In genomic region chr21:43373387-43374227, GRCh38 we compare ENCODE assay signal across 1 cellular context.
TF ChIP-seq lines count a peak whose summit lies in the region.

No MANE protein-coding gene starts in this region.

TF ChIP-seq in K562, 482 proteins besides CTCF, POLR2A, EP300 and RAD21:
- TF ChIP-seq ZNF644 (tag; IDR thresholded peaks at IDR 0.05; ENCODE audit: low read depth) (no peak), TARDBP (IDR thresholded peaks at IDR 0.05) (no peak), TRIM28 (IDR thresholded peaks at IDR 0.05) (no peak), BRF2 (IDR thresholded peaks at IDR 0.05; ENCODE audit: borderline replicate concordance, insufficient read depth, insufficient read length) (no peak), ZNF764 (CRISPR knock-in tag; IDR thresholded peaks at IDR 0.05; ENCODE audit: low read depth) (no peak), NELFE (IDR thresholded peaks at IDR 0.05; ENCODE audit: insufficient read depth, insufficient read length) (no peak), ZNF780A (CRISPR knock-in tag; IDR thresholded peaks at IDR 0.05) (no peak), USF2 (CRISPR knock-in tag; IDR thresholded peaks at IDR 0.05) (no peak), ZNF280B (CRISPR knock-in tag; IDR thresholded peaks at IDR 0.05) (no peak), SLC30A9 (CRISPR knock-in tag; IDR thresholded peaks at IDR 0.05) (no peak), NR3C1 (CRISPR knock-in tag; IDR thresholded peaks at IDR 0.05) (no peak), GTF2F1 (IDR thresholded peaks at IDR 0.05; ENCODE audit: low read depth, low read length) (no peak), MXD1 (CRISPR knock-in tag; IDR thresholded peaks at IDR 0.05; ENCODE audit: borderline replicate concordance, poor library complexity, severe bottlenecking) (no peak), ZHX1 (conservative IDR thresholded peaks at IDR 0.05; ENCODE audit: low read length) (no peak)
- TF ChIP-seq, protein P1, sequence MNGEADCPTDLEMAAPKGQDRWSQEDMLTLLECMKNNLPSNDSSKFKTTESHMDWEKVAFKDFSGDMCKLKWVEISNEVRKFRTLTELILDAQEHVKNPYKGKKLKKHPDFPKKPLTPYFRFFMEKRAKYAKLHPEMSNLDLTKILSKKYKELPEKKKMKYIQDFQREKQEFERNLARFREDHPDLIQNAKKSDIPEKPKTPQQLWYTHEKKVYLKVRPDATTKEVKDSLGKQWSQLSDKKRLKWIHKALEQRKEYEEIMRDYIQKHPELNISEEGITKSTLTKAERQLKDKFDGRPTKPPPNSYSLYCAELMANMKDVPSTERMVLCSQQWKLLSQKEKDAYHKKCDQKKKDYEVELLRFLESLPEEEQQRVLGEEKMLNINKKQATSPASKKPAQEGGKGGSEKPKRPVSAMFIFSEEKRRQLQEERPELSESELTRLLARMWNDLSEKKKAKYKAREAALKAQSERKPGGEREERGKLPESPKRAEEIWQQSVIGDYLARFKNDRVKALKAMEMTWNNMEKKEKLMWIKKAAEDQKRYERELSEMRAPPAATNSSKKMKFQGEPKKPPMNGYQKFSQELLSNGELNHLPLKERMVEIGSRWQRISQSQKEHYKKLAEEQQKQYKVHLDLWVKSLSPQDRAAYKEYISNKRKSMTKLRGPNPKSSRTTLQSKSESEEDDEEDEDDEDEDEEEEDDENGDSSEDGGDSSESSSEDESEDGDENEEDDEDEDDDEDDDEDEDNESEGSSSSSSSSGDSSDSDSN (IDR thresholded peaks at IDR 0.05; ENCODE audit: borderline replicate concordance in 1 of 2, low read depth in 2 of 2, low read length in 2 of 2), result no peak
- TF ChIP-seq, protein P2, sequence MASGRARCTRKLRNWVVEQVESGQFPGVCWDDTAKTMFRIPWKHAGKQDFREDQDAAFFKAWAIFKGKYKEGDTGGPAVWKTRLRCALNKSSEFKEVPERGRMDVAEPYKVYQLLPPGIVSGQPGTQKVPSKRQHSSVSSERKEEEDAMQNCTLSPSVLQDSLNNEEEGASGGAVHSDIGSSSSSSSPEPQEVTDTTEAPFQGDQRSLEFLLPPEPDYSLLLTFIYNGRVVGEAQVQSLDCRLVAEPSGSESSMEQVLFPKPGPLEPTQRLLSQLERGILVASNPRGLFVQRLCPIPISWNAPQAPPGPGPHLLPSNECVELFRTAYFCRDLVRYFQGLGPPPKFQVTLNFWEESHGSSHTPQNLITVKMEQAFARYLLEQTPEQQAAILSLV (tag; IDR thresholded peaks at IDR 0.05), result no peak
TF ChIP-seq in K562: peak in this region for 0.
